ENCODE assay signal across 8 cellular contexts in the genomic region with DNA sequence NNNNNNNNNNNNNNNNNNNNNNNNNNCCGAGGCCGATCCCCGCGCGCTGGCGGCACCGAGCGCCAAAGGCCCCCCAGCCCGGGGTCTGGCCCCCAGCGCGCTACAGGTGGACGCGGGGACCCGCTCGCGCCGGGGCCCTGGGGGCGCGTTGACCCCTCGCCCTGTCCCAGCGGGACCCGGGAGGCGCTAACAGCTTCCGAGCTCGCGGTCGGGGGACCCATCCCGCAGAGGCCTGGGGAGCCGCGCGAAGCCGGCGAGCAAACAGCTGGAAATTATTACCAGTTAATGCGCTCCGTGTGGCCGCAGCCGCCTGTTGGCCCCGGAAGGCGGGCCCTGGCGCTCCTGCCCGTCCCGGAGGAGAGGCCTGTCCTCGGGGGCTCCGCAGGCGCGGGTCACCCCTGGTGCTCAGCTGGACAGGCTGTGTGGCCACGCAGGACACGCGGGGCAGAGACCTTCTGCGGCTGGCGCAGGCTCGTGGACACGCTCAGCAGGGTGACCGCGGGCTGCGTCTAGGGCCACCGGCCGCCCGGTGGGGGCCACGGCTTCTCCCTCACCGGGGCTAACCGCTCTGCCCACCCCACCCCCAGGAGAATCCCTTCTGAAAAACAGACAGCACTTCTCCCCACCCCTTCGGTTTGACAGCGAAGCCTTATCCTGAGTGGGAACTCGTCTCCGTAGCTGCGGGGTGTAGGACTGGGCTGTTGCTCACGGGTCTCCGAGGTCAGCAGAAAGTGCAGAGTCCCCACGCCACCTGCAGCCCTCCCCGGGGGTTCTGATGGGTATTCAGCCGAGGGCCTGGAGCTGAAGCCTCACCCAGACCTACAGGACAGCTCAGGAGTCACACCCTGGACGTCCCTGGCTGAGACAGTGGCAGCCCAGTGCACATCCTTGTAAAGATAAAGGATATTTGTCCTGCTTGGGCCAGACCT. TPM values are rescaled to one million over a fixed set of nuclear protein-coding genes. Genes with fewer than 3 reads are reported as not detected.
DNase-seq lines count a peak whose midpoint lies in the region; ATAC-seq and TF ChIP-seq lines count a peak whose summit lies in the region.

No MANE protein-coding gene starts in this region.

- H3K27me3 ChIP-seq in GM06990 (replicated peaks; ENCODE audit: control insufficient read depth, insufficient read depth, low read length) (no peaks in the 10 kb centered on the region), duodenal mucosa (ENCODE audit: control insufficient read depth in 1 of 2, insufficient read depth in 2 of 2, low read length in 2 of 2) (peaks cover 14 to 21% of the 10 kb centered on the region in 2 donors), lower lobe of right lung (ENCODE audit: low read depth) (no peaks in the 10 kb centered on the region), testis (no peaks in the 10 kb centered on the region)

- ATAC-seq in lower lobe of right lung (peak; percentile 54 to 71), GM21619 (IDR thresholded peaks at IDR 0.05; ENCODE audit: unreplicated experiment) (no peak), GM19351 (IDR thresholded peaks at IDR 0.05; ENCODE audit: unreplicated experiment) (no peak)

- H3K4me1 ChIP-seq in duodenal mucosa (ENCODE audit: control insufficient read depth in 1 of 2, insufficient read depth in 2 of 2, low read length in 2 of 2), result peaks cover 3 to 15% of the 10 kb centered on the region in 2 donors
- peaks cover 15% of the 10 kb centered on the region for H3K4me1 ChIP-seq in lower lobe of right lung
- peaks cover 9% of the 10 kb centered on the region for H3K4me1 ChIP-seq in testis

- peak; percentile 40 for DNase-seq in GM06990 (ENCODE audit: extremely low read depth, insufficient read length)
- DNase-seq in T-helper 9 cell, result peak; percentile 15
- DNase-seq in lower lobe of right lung, result peak; percentile 73
- DNase-seq in testis, result peak; percentile 38
- DNase-seq in AML-193 (lab: John Stamatoyannopoulos, UW), result no peak

- no peak for TF ChIP-seq CTCF in GM06990 (IDR thresholded peaks at IDR 0.05; ENCODE audit: insufficient read depth, low read length, poor library complexity, severe bottlenecking)
- TF ChIP-seq CTCF in lower lobe of right lung (IDR thresholded peaks at IDR 0.05), result no peak
- TF ChIP-seq CTCF in testis (IDR thresholded peaks at IDR 0.05), result peak in 1 of 3 experiments; percentile 12

- 9 to 50% methylated on average over 1 to 61 of the region's 73 CpGs for WGBS in testis, 2 donors

- no peaks in the 10 kb centered on the region for H3K36me3 ChIP-seq in GM06990 (ENCODE audit: control insufficient read depth, insufficient read depth, low read length)
- H3K36me3 ChIP-seq in duodenal mucosa (ENCODE audit: control insufficient read depth in 1 of 2, insufficient read depth in 2 of 2, low read length in 2 of 2), result no peaks in the 10 kb centered on the region
- H3K36me3 ChIP-seq in lower lobe of right lung, result no peaks in the 10 kb centered on the region
- no peaks in the 10 kb centered on the region for H3K36me3 ChIP-seq in testis (ENCODE audit: low read depth, missing control alignments)

- H3K27ac ChIP-seq in duodenal mucosa (ENCODE audit: low read depth, low read length) (no peak overlapping the region), lower lobe of right lung (peak overlapping the region; percentile 68), testis (peak overlapping the region in 1 of 2 donors; percentile 50)

- H3K9me3 ChIP-seq in duodenal mucosa (ENCODE audit: control insufficient read depth in 1 of 2, low read length in 2 of 2) (no peaks in the 10 kb centered on the region), lower lobe of right lung (no peaks in the 10 kb centered on the region), testis (no peaks in the 10 kb centered on the region)

- H3K9ac ChIP-seq in duodenal mucosa (ENCODE audit: low read depth in 1 of 2, low read length in 2 of 2), result peak overlapping the region in 1 of 2 donors; percentile 25

- intact Hi-C loops in lower lobe of right lung (cut with DNase I) (no loop called here), testis (cut with DNase I; ENCODE audit: low total_unique reads) (no loop called here)

- TF ChIP-seq POLR2A in testis (IDR thresholded peaks at IDR 0.05), result no peak

- H3K4me3 ChIP-seq in GM06990 (replicated peaks; ENCODE audit: low read depth, low read length) (no peak overlapping the region; the same call in 1 of the 2 replicates), duodenal mucosa (ENCODE audit: low read depth in 1 of 2, low read length in 2 of 2) (peak overlapping the region; percentile 30 to 59), lower lobe of right lung (peak overlapping the region; percentile 61), testis (peak overlapping the region; percentile 41 to 62)

RNA-seq across cellular contexts. Expression of a gene that starts 45.6 kb away (rescaled TPM):
- total RNA-seq in lower lobe of right lung, result 22.1 TPM
- total RNA-seq in testis, result 1 to 10 TPM; 4.6 to 8.4 TPM
- polyA plus RNA-seq in testis (ENCODE audit: insufficient read depth, low read depth, low replicate concordance), result 8.6 TPM

Comparison
In these comparisons a context has a peak if more than half of its experiments do, and no peak if none do; other contexts are left out.
1. DNase-seq: peak in GM06990 (single experiment), T-helper 9 cell (single experiment), lower lobe of right lung (single experiment) and testis (single experiment); none in AML-193 (0 of 2).
2. ATAC-seq: peak in lower lobe of right lung (2 of 2); none in GM21619 (single experiment) and GM19351 (single experiment).